8 cellular contexts compared by ENCODE assay signal in genomic region chr15:45705510-45706473, GRCh38.
A peak's percentile ranks its signal among the peaks of the same experiment; 100 is the strongest.
DNase-seq lines count a peak whose midpoint lies in the region; ATAC-seq, FAIRE-seq and TF ChIP-seq lines count a peak whose summit lies in the region.

No MANE protein-coding gene starts in this region.

- H3K9ac ChIP-seq in keratinocyte (ENCODE audit: control insufficient read depth, extremely low read depth, insufficient read depth, low read length), result peak overlapping the region; percentile 68

- ATAC-seq in GM18867 (IDR thresholded peaks at IDR 0.05; ENCODE audit: unreplicated experiment) (peak; percentile 89), HG03135 (IDR thresholded peaks at IDR 0.05; ENCODE audit: unreplicated experiment) (peak; percentile 79), WTC11 (peak; percentile 38)

- DNase-seq in AG04450 (ENCODE audit: low read depth, low spot score), result peak; percentile 66
- peak; percentile 88 for DNase-seq in NCI-H2171 (lab: John Stamatoyannopoulos, UW)
- peak; percentile 78 for DNase-seq in WTC11 (ENCODE audit: low spot score)
- peak; percentile 66 for DNase-seq in central memory CD4-positive, alpha-beta T cell
- DNase-seq in keratinocyte (ENCODE audit: low read depth, low spot score), result peak; percentile 13
- DNase-seq in stimulated activated CD4-positive, alpha-beta T cell treated with anti-CD3 and anti-CD28 coated beads, Interleukin-12 subunit alpha, Interleukin-12 subunit beta, amount 100 ng/mL, for 48 hours (ENCODE audit: low read depth in 2 of 3, low spot score in 1 of 3), result peak; percentile 26 to 68 (median 67)

- no peaks in the 10 kb centered on the region for H3K36me3 ChIP-seq in keratinocyte (ENCODE audit: control insufficient read depth in 2 of 2, extremely low read depth in 1 of 2, insufficient read depth in 2 of 2, low read length in 2 of 2)

- peak overlapping the region; percentile 41 for H3K27ac Mint-ChIP-seq in WTC11

- H3K27me3 ChIP-seq in AG04450 (ENCODE audit: control insufficient read depth, insufficient read depth, low read length), result no peaks in the 10 kb centered on the region
- no peaks in the 10 kb centered on the region for H3K27me3 ChIP-seq in keratinocyte (ENCODE audit: control insufficient read depth, extremely low read depth, insufficient read depth, low read length)

- CTCF ChIA-PET in AG04450 (lab: Charles Lee), result interaction anchor here (0.6 to 4.9 kb wide), 67 partner anchors 8 to 1473 kb away, joined by 3 to 78 read pairs (median 4); partner anchors contain the start of genes BLOC1S6 and SQOR
- CTCF ChIA-PET in WTC11 (lab: Charles Lee), result interaction anchor here (0.6 to 3.6 kb wide), 39 partner anchors 7 to 606 kb away, joined by 3 to 66 read pairs (median 4); partner anchors contain the start of genes BLOC1S6 and SQOR

- H3K4me2 ChIP-seq in keratinocyte (ENCODE audit: control insufficient read depth, extremely low read depth, insufficient read depth, low read depth, low read length), result peak overlapping the region; percentile 79

- no peaks in the 10 kb centered on the region for H3K9me3 Mint-ChIP-seq in WTC11

- POLR2A ChIA-PET in AG04450 (lab: Yijun Ruan, JAX) (interaction anchor here (0.5 to 1.9 kb wide), 4 partner anchors 12 to 83 kb away, joined by 3 to 6 read pairs (median 4); no protein-coding TSS in a partner anchor), WTC11 (lab: Charles Lee) (no interaction called here)

- H3K4me3 Mint-ChIP-seq in WTC11, result peak overlapping the region; percentile 84

- peak overlapping the region; percentile 72 for H2AFZ ChIP-seq in keratinocyte (ENCODE audit: control insufficient read depth, low read length)

- no peak overlapping the region for H3K27ac ChIP-seq in AG04450 (ENCODE audit: low read depth, low read length)
- H3K27ac ChIP-seq in keratinocyte (ENCODE audit: control insufficient read depth, insufficient read depth, low read length), result peak overlapping the region; percentile 64

- H3K27me3 Mint-ChIP-seq in WTC11 (ENCODE audit: low read depth), result peaks cover 19% of the 10 kb centered on the region

- H3K36me3 Mint-ChIP-seq in WTC11, result no peaks in the 10 kb centered on the region

- dilution Hi-C loops in keratinocyte (cut with MboI; ENCODE audit: extremely low pct_ligation_motif_present, low sequenced_read_pairs), result no loop called here

- H3K4me3 ChIP-seq in AG04450 (ENCODE audit: low read depth, low read length), result peak overlapping the region; percentile 50
- peak overlapping the region; percentile 49 to 68 (median 51) for H3K4me3 ChIP-seq in keratinocyte (ENCODE audit: control insufficient read depth in 2 of 3, extremely low read depth in 1 of 3, insufficient read depth in 2 of 3, low read depth in 1 of 3, low read length in 3 of 3)

- H3K9me1 ChIP-seq in keratinocyte (ENCODE audit: control insufficient read depth, extremely low read depth, insufficient read depth, low read length), result no peaks in the 10 kb centered on the region

- H3K79me2 ChIP-seq in keratinocyte (ENCODE audit: control insufficient read depth, insufficient read depth, low read length), result no peaks in the 10 kb centered on the region

- H3K4me1 ChIP-seq in keratinocyte (ENCODE audit: control insufficient read depth, extremely low read depth, insufficient read depth, low read length), result peaks cover 8% of the 10 kb centered on the region

- FAIRE-seq in keratinocyte (lab: Jason Lieb, UNC), result peak; percentile 97

- H4K20me1 ChIP-seq in keratinocyte (ENCODE audit: control insufficient read depth, extremely low read depth, insufficient read depth, low read length), result no peaks in the 10 kb centered on the region

- TF ChIP-seq CTCF in AG04450 (IDR thresholded peaks at IDR 0.05; ENCODE audit: low read depth, low read length) (peak; percentile 88), WTC11 (IDR thresholded peaks at IDR 0.05) (peak; percentile 95), keratinocyte (optimal IDR thresholded peaks at IDR 0.05 in 1 of 3, IDR thresholded peaks at IDR 0.05 in 1 of 3, conservative IDR thresholded peaks at IDR 0.05 in 1 of 3; ENCODE audit: extremely low read depth in 1 of 3, insufficient read depth in 2 of 3, low read length in 3 of 3) (peak; percentile 87 to 92 (median 92))

- no peaks in the 10 kb centered on the region; the same call in 1 of the 2 replicates for H3K9me3 ChIP-seq in AG04450 (ENCODE audit: control insufficient read depth, insufficient read depth, low read length)
- H3K9me3 ChIP-seq in keratinocyte (ENCODE audit: control insufficient read depth, low read depth, low read length), result no peaks in the 10 kb centered on the region

- peaks cover 14% of the 10 kb centered on the region for H3K4me1 Mint-ChIP-seq in WTC11

TF ChIP-seq in WTC11, 78 proteins besides CTCF, POLR2A, EP300 and RAD21:
- TF ChIP-seq ATF1 (CRISPR knock-in tag; IDR thresholded peaks at IDR 0.05) (no peak), SMAD4 (CRISPR knock-in tag; IDR thresholded peaks at IDR 0.05) (no peak), MAX (CRISPR knock-in tag; IDR thresholded peaks at IDR 0.05) (peak; percentile 60), USF2 (CRISPR knock-in tag; IDR thresholded peaks at IDR 0.05) (peak; percentile 93), USF1 (CRISPR knock-in tag; IDR thresholded peaks at IDR 0.05) (peak; percentile 93)

Comparison
In these comparisons a context has a peak if more than half of its experiments do, and no peak if none do; other contexts are left out.
1. DNase-seq: peak in every context shown above with its lines; median percentile 88 in NCI-H2171; 78 in WTC11; 67 in stimulated activated CD4-positive, alpha-beta T cell treated with anti-CD3 and anti-CD28 coated beads, Interleukin-12 subunit alpha, Interleukin-12 subunit beta, amount 100 ng/mL, for 48 hours; 66 in AG04450; 66 in central memory CD4-positive, alpha-beta T cell; 13 in keratinocyte.
2. ATAC-seq: peak in every context shown above with its lines; median percentile 89 in GM18867; 79 in HG03135; 38 in WTC11.